In the genomic region with DNA sequence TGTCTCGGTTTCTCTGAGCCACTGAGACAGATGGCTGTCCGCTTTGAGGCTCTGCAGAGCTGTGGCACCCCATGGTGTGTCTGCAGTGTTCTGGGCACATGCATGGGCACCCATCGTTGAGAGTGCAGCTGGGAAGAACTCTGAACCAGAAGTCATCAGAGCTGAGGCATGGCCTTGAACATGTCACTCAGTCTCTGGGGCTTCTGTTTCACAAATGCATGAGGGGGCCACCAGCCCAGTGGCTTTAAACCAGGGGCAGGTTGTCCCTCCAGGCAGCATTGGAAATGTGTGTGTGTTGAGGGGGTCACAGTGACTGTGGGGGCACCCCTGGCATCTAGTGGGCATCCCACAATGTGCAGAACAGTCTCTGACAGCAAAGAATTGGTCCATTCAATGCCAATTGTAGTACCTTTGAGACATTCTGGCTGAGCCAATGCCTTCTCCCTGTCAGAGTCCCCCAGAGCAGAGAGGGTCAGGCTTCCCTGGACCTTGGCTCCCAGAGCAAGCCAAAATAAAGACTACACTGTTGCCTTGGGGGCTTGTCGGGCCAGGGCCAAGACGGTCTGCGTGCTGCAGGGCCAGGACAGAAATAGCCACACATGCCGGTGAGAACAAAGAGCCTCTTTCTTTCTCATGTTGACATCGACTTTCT, we compare ENCODE assay signal across 1 cellular context.
TF ChIP-seq lines count a peak whose summit lies in the region.

No MANE protein-coding gene starts in this region.

TF ChIP-seq in HepG2, 621 proteins besides CTCF, POLR2A, EP300 and RAD21 (continued from another document and continues in another):
- no peak for TF ChIP-seq HMGA1 (CRISPR knock-in tag; conservative IDR thresholded peaks at IDR 0.05)
- TF ChIP-seq HMG20B (CRISPR knock-in tag; conservative IDR thresholded peaks at IDR 0.05): no peak
- no peak for TF ChIP-seq XBP1 (CRISPR knock-in tag; IDR thresholded peaks at IDR 0.05)
- TF ChIP-seq, protein P1, sequence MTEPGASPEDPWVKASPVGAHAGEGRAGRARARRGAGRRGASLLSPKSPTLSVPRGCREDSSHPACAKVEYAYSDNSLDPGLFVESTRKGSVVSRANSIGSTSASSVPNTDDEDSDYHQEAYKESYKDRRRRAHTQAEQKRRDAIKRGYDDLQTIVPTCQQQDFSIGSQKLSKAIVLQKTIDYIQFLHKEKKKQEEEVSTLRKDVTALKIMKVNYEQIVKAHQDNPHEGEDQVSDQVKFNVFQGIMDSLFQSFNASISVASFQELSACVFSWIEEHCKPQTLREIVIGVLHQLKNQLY (CRISPR knock-in tag; IDR thresholded peaks at IDR 0.05): no peak
- TF ChIP-seq SP2 (CRISPR knock-in tag; IDR thresholded peaks at IDR 0.05): no peak
- no peak for TF ChIP-seq RBM39 (IDR thresholded peaks at IDR 0.05; ENCODE audit: low read depth, low read length, poor library complexity, severe bottlenecking)
- TF ChIP-seq, protein P2, sequence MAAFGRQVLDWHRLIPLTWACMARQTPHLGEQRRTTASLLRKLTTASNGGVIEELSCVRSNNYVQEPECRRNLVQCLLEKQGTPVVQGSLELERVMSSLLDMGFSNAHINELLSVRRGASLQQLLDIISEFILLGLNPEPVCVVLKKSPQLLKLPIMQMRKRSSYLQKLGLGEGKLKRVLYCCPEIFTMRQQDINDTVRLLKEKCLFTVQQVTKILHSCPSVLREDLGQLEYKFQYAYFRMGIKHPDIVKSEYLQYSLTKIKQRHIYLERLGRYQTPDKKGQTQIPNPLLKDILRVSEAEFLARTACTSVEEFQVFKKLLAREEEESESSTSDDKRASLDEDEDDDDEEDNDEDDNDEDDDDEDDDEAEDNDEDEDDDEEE (CRISPR knock-in tag; IDR thresholded peaks at IDR 0.05): no peak
- no peak for TF ChIP-seq ZBTB42 (CRISPR knock-in tag; IDR thresholded peaks at IDR 0.05)
- no peak for TF ChIP-seq RFXANK (CRISPR knock-in tag; IDR thresholded peaks at IDR 0.05)
- no peak for TF ChIP-seq ZNF431 (CRISPR knock-in tag; IDR thresholded peaks at IDR 0.05; ENCODE audit: borderline replicate concordance, low read depth)
- no peak; a peak in 1 of 4 replicates for TF ChIP-seq NR2F1 (CRISPR knock-in tag; IDR thresholded peaks at IDR 0.05)
- TF ChIP-seq, protein P3, sequence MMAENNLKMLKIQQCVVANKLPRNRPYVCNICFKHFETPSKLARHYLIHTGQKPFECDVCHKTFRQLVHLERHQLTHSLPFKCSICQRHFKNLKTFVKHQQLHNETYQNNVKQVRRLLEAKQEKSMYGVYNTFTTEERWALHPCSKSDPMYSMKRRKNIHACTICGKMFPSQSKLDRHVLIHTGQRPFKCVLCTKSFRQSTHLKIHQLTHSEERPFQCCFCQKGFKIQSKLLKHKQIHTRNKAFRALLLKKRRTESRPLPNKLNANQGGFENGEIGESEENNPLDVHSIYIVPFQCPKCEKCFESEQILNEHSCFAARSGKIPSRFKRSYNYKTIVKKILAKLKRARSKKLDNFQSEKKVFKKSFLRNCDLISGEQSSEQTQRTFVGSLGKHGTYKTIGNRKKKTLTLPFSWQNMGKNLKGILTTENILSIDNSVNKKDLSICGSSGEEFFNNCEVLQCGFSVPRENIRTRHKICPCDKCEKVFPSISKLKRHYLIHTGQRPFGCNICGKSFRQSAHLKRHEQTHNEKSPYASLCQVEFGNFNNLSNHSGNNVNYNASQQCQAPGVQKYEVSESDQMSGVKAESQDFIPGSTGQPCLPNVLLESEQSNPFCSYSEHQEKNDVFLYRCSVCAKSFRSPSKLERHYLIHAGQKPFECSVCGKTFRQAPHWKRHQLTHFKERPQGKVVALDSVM (CRISPR knock-in tag; IDR thresholded peaks at IDR 0.05): no peak
- no peak for TF ChIP-seq SMARCE1 (IDR thresholded peaks at IDR 0.05; ENCODE audit: borderline replicate concordance)
- peak; percentile 21; the same call in 1 of the 2 replicates for TF ChIP-seq PHF21A (CRISPR knock-in tag; IDR thresholded peaks at IDR 0.05)
- TF ChIP-seq, protein P4, sequence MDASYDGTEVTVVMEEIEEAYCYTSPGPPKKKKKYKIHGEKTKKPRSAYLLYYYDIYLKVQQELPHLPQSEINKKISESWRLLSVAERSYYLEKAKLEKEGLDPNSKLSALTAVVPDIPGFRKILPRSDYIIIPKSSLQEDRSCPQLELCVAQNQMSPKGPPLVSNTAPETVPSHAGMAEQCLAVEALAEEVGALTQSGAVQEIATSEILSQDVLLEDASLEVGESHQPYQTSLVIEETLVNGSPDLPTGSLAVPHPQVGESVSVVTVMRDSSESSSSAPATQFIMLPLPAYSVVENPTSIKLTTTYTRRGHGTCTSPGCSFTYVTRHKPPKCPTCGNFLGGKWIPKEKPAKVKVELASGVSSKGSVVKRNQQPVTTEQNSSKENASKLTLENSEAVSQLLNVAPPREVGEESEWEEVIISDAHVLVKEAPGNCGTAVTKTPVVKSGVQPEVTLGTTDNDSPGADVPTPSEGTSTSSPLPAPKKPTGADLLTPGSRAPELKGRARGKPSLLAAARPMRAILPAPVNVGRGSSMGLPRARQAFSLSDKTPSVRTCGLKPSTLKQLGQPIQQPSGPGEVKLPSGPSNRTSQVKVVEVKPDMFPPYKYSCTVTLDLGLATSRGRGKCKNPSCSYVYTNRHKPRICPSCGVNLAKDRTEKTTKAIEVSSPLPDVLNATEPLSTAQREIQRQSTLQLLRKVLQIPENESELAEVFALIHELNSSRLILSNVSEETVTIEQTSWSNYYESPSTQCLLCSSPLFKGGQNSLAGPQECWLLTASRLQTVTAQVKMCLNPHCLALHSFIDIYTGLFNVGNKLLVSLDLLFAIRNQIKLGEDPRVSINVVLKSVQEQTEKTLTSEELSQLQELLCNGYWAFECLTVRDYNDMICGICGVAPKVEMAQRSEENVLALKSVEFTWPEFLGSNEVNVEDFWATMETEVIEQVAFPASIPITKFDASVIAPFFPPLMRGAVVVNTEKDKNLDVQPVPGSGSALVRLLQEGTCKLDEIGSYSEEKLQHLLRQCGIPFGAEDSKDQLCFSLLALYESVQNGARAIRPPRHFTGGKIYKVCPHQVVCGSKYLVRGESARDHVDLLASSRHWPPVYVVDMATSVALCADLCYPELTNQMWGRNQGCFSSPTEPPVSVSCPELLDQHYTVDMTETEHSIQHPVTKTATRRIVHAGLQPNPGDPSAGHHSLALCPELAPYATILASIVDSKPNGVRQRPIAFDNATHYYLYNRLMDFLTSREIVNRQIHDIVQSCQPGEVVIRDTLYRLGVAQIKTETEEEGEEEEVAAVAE (CRISPR knock-in tag; IDR thresholded peaks at IDR 0.05; ENCODE audit: borderline replicate concordance): no peak; the same call in 1 of the 2 replicates
- TF ChIP-seq, protein P5, sequence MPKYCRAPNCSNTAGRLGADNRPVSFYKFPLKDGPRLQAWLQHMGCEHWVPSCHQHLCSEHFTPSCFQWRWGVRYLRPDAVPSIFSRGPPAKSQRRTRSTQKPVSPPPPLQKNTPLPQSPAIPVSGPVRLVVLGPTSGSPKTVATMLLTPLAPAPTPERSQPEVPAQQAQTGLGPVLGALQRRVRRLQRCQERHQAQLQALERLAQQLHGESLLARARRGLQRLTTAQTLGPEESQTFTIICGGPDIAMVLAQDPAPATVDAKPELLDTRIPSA (CRISPR knock-in tag; IDR thresholded peaks at IDR 0.05; ENCODE audit: borderline replicate concordance): no peak
- no peak for TF ChIP-seq GFI1 (CRISPR knock-in tag; IDR thresholded peaks at IDR 0.05; ENCODE audit: borderline replicate concordance)
- no peak for TF ChIP-seq U2AF2 (IDR thresholded peaks at IDR 0.05; ENCODE audit: low read depth, low read length)
- TF ChIP-seq ZNF260 (CRISPR knock-in tag; IDR thresholded peaks at IDR 0.05; ENCODE audit: borderline replicate concordance, low read depth): no peak
- no peak for TF ChIP-seq MZF1 (CRISPR knock-in tag; IDR thresholded peaks at IDR 0.05; ENCODE audit: borderline replicate concordance)
- TF ChIP-seq, protein P6, sequence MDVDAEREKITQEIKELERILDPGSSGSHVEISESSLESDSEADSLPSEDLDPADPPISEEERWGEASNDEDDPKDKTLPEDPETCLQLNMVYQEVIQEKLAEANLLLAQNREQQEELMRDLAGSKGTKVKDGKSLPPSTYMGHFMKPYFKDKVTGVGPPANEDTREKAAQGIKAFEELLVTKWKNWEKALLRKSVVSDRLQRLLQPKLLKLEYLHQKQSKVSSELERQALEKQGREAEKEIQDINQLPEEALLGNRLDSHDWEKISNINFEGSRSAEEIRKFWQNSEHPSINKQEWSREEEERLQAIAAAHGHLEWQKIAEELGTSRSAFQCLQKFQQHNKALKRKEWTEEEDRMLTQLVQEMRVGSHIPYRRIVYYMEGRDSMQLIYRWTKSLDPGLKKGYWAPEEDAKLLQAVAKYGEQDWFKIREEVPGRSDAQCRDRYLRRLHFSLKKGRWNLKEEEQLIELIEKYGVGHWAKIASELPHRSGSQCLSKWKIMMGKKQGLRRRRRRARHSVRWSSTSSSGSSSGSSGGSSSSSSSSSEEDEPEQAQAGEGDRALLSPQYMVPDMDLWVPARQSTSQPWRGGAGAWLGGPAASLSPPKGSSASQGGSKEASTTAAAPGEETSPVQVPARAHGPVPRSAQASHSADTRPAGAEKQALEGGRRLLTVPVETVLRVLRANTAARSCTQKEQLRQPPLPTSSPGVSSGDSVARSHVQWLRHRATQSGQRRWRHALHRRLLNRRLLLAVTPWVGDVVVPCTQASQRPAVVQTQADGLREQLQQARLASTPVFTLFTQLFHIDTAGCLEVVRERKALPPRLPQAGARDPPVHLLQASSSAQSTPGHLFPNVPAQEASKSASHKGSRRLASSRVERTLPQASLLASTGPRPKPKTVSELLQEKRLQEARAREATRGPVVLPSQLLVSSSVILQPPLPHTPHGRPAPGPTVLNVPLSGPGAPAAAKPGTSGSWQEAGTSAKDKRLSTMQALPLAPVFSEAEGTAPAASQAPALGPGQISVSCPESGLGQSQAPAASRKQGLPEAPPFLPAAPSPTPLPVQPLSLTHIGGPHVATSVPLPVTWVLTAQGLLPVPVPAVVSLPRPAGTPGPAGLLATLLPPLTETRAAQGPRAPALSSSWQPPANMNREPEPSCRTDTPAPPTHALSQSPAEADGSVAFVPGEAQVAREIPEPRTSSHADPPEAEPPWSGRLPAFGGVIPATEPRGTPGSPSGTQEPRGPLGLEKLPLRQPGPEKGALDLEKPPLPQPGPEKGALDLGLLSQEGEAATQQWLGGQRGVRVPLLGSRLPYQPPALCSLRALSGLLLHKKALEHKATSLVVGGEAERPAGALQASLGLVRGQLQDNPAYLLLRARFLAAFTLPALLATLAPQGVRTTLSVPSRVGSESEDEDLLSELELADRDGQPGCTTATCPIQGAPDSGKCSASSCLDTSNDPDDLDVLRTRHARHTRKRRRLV (CRISPR knock-in tag; IDR thresholded peaks at IDR 0.05): 0 out of 2 replicates have a peak, but pooled peaks have one; percentile 12
- TF ChIP-seq, protein P7, sequence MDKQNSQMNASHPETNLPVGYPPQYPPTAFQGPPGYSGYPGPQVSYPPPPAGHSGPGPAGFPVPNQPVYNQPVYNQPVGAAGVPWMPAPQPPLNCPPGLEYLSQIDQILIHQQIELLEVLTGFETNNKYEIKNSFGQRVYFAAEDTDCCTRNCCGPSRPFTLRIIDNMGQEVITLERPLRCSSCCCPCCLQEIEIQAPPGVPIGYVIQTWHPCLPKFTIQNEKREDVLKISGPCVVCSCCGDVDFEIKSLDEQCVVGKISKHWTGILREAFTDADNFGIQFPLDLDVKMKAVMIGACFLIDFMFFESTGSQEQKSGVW (CRISPR knock-in tag; IDR thresholded peaks at IDR 0.05; ENCODE audit: borderline replicate concordance): no peak
- TF ChIP-seq, protein P8, sequence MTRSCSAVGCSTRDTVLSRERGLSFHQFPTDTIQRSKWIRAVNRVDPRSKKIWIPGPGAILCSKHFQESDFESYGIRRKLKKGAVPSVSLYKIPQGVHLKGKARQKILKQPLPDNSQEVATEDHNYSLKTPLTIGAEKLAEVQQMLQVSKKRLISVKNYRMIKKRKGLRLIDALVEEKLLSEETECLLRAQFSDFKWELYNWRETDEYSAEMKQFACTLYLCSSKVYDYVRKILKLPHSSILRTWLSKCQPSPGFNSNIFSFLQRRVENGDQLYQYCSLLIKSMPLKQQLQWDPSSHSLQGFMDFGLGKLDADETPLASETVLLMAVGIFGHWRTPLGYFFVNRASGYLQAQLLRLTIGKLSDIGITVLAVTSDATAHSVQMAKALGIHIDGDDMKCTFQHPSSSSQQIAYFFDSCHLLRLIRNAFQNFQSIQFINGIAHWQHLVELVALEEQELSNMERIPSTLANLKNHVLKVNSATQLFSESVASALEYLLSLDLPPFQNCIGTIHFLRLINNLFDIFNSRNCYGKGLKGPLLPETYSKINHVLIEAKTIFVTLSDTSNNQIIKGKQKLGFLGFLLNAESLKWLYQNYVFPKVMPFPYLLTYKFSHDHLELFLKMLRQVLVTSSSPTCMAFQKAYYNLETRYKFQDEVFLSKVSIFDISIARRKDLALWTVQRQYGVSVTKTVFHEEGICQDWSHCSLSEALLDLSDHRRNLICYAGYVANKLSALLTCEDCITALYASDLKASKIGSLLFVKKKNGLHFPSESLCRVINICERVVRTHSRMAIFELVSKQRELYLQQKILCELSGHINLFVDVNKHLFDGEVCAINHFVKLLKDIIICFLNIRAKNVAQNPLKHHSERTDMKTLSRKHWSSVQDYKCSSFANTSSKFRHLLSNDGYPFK (CRISPR knock-in tag; IDR thresholded peaks at IDR 0.05; ENCODE audit: borderline replicate concordance): peak; percentile 26; the same call in 1 of the 2 replicates
- no peak for TF ChIP-seq TCF12 (IDR thresholded peaks at IDR 0.05)
- TF ChIP-seq TCF12 (CRISPR knock-in tag; IDR thresholded peaks at IDR 0.05): no peak
- TF ChIP-seq RBM22 (optimal IDR thresholded peaks at IDR 0.05; ENCODE audit: low read length): no peak
- no peak for TF ChIP-seq ELF3 (CRISPR knock-in tag; IDR thresholded peaks at IDR 0.05)
- no peak for TF ChIP-seq LCORL (IDR thresholded peaks at IDR 0.05)
- peak; percentile 80 for TF ChIP-seq LCORL (CRISPR knock-in tag; IDR thresholded peaks at IDR 0.05)
- TF ChIP-seq, protein P9, sequence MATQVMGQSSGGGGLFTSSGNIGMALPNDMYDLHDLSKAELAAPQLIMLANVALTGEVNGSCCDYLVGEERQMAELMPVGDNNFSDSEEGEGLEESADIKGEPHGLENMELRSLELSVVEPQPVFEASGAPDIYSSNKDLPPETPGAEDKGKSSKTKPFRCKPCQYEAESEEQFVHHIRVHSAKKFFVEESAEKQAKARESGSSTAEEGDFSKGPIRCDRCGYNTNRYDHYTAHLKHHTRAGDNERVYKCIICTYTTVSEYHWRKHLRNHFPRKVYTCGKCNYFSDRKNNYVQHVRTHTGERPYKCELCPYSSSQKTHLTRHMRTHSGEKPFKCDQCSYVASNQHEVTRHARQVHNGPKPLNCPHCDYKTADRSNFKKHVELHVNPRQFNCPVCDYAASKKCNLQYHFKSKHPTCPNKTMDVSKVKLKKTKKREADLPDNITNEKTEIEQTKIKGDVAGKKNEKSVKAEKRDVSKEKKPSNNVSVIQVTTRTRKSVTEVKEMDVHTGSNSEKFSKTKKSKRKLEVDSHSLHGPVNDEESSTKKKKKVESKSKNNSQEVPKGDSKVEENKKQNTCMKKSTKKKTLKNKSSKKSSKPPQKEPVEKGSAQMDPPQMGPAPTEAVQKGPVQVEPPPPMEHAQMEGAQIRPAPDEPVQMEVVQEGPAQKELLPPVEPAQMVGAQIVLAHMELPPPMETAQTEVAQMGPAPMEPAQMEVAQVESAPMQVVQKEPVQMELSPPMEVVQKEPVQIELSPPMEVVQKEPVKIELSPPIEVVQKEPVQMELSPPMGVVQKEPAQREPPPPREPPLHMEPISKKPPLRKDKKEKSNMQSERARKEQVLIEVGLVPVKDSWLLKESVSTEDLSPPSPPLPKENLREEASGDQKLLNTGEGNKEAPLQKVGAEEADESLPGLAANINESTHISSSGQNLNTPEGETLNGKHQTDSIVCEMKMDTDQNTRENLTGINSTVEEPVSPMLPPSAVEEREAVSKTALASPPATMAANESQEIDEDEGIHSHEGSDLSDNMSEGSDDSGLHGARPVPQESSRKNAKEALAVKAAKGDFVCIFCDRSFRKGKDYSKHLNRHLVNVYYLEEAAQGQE (IDR thresholded peaks at IDR 0.05; ENCODE audit: borderline replicate concordance in 1 of 2, low read depth in 1 of 2, low read length in 2 of 2): 0 out of 4 replicates have a peak, but pooled peaks of 1 of the 2 experiments have one; percentile 56
- 0 out of 2 replicates have a peak, but pooled peaks have one; percentile 29 for TF ChIP-seq ZNF761 (CRISPR knock-in tag; conservative IDR thresholded peaks at IDR 0.05)
